ENCODE assay signal across 7 cellular contexts in genomic region chr13:94153586-94153985, GRCh38.
"Had no signal": no experiment of that assay in that cellular context is flagged by ENCODE, and none has a peak within 500 bp of the region (broad histone marks: within the 10 kb centered on the region; RNA-seq: fewer than 3 reads in every experiment).

No MANE protein-coding gene starts in this region.

- FAIRE-seq: HTR-8/SVneo, K562 had no signal

- DNase-seq: GM23248, GOT3, H9, HCEC 1CT, KG1 had no signal

- H3K27ac ChIP-seq: GM23248 had no signal

- H3K4me3 ChIP-seq: GM23248, K562 had no signal
